17 cellular contexts compared by ENCODE assay signal in the genomic region with DNA sequence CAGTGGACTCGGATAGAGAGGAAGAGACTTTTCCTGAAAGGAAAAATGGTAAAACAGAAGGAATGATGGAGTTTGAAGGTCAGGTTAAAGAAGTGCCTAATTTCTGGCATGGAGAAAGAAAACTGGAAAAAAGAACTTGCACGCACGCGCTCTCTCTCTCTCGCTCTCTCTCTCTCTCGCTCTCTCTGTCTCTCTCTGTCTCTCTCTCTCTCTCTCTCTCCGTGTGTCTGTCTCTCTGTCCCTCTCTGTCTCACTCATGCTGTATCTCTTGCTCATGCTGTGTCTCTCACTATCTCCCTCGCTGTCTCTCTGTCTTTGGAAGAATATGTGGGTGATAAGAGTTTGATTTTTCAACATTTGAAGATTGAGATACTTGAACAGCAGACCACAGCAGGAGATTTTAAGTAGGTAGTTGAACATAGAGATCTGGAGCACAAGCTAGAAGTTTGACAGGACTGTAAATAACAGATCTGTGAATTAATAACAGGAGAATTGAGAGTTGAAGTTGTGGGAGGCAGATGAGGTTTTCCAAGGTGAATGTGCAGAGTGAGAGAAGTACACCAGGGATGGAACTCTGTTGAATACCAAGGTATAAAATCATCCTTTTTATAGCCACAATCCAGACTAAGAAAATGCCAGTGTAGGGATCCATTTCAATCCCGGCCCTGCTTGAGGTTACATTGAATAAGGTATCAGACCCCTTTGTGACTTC. TPM values are rescaled to one million over a fixed set of nuclear protein-coding genes. Genes with fewer than 3 reads are reported as not detected.
A peak's percentile ranks its signal among the peaks of the same experiment; 100 is the strongest.
DNase-seq lines count a peak whose midpoint lies in the region; ATAC-seq and FAIRE-seq lines count a peak whose summit lies in the region.
"Had no signal": no experiment of that assay in that cellular context is flagged by ENCODE, and none has a peak within 500 bp of the region (broad histone marks: within the 10 kb centered on the region; RNA-seq: fewer than 3 reads in every experiment).

No MANE protein-coding gene starts in this region.

- no peaks in the 10 kb centered on the region for H3K4me1 ChIP-seq in mesendoderm (ENCODE audit: control insufficient read depth, low read depth, low read length)
- H3K4me1 ChIP-seq: colonic mucosa had no signal

- H3K56ac ChIP-seq in mesendoderm (ENCODE audit: low read length), result no peak overlapping the region

- H3K27ac Mint-ChIP-seq in activated CD4-positive, alpha-beta T cell treated with anti-CD3 and anti-CD28 coated beads, Interleukin-2, amount 10 ng/mL, durations not matched to agents 24 days and 14 days, result peak overlapping the region; percentile 1
- peak overlapping the region; percentile 13 to 77 (median 53) for H3K27ac Mint-ChIP-seq in naive thymus-derived CD8-positive, alpha-beta T cell

- H2BK5ac ChIP-seq in mesendoderm (ENCODE audit: low read length), result no peak overlapping the region

- no peak overlapping the region for H4K8ac ChIP-seq in mesendoderm (ENCODE audit: low read depth, low read length)

- FAIRE-seq in GM18507 (lab: Jason Lieb, UNC), result peak; percentile 74
- FAIRE-seq: A204.1 had no signal

- no peaks in the 10 kb centered on the region for H3K27me3 ChIP-seq in mesendoderm (ENCODE audit: insufficient read depth, low read length, poor library complexity)
- H3K27me3 ChIP-seq: colonic mucosa, esophagus muscularis mucosa, suprapubic skin had no signal

- ATAC-seq in naive thymus-derived CD8-positive, alpha-beta T cell, result no peak
- no peak for ATAC-seq in GM21825 (IDR thresholded peaks at IDR 0.05; ENCODE audit: unreplicated experiment)
- ATAC-seq in HG02763 (IDR thresholded peaks at IDR 0.05; ENCODE audit: unreplicated experiment), result no peak

- H3K27me3 Mint-ChIP-seq in activated CD4-positive, alpha-beta T cell treated with anti-CD3 and anti-CD28 coated beads, Interleukin-2, amount 10 ng/mL, durations not matched to agents 24 days and 14 days, result no peaks in the 10 kb centered on the region
- no peaks in the 10 kb centered on the region for H3K27me3 Mint-ChIP-seq in naive thymus-derived CD8-positive, alpha-beta T cell

- no CpG with 5 or more reads among the region's 9 CpGs for WGBS in mesendoderm (ENCODE audit: extremely low coverage, insufficient coverage, low lambda C conversion rate)

- H3K9me3 Mint-ChIP-seq in activated CD4-positive, alpha-beta T cell treated with anti-CD3 and anti-CD28 coated beads, Interleukin-2, amount 10 ng/mL, durations not matched to agents 24 days and 14 days, result peaks cover 3% of the 10 kb centered on the region
- no peaks in the 10 kb centered on the region for H3K9me3 Mint-ChIP-seq in naive thymus-derived CD8-positive, alpha-beta T cell

- no peak overlapping the region for H3K18ac ChIP-seq in mesendoderm (ENCODE audit: low read length)

- H3K36me3 Mint-ChIP-seq in activated CD4-positive, alpha-beta T cell treated with anti-CD3 and anti-CD28 coated beads, Interleukin-2, amount 10 ng/mL, durations not matched to agents 24 days and 14 days (ENCODE audit: low read depth), result peaks cover 16% of the 10 kb centered on the region
- peaks cover 0 to 10% (median 0%) of the 10 kb centered on the region in 3 donors for H3K36me3 Mint-ChIP-seq in naive thymus-derived CD8-positive, alpha-beta T cell

- H3K79me2 ChIP-seq in mesendoderm (ENCODE audit: control insufficient read depth, insufficient read depth, low read length), result no peaks in the 10 kb centered on the region

- no peak overlapping the region for H3K23ac ChIP-seq in mesendoderm (ENCODE audit: low read length)

- no peak overlapping the region for H3K9ac ChIP-seq in mesendoderm (ENCODE audit: low read length)

- H2BK15ac ChIP-seq in mesendoderm (replicated peaks; ENCODE audit: low read depth), result no peak overlapping the region

- POLR2A ChIA-PET in naive thymus-derived CD8-positive, alpha-beta T cell (lab: Charles Lee), result no interaction called here

- no peak overlapping the region for H3K4me3 Mint-ChIP-seq in activated CD4-positive, alpha-beta T cell treated with anti-CD3 and anti-CD28 coated beads, Interleukin-2, amount 10 ng/mL, durations not matched to agents 24 days and 14 days
- H3K4me3 Mint-ChIP-seq in naive thymus-derived CD8-positive, alpha-beta T cell, result peak overlapping the region in 5 of 10 donors; percentile 2 to 31 (median 9)

- no peaks in the 10 kb centered on the region for H3K36me3 ChIP-seq in mesendoderm (ENCODE audit: control insufficient read depth, insufficient read depth, low read length)
- H3K36me3 ChIP-seq: colonic mucosa, esophagus muscularis mucosa, suprapubic skin had no signal

- H3K79me1 ChIP-seq in mesendoderm (ENCODE audit: low read length), result peaks cover 6% of the 10 kb centered on the region

- H2BK120ac ChIP-seq in mesendoderm (ENCODE audit: low read depth, low read length), result no peak overlapping the region

- intact Hi-C loops in activated CD4-positive, alpha-beta T cell treated with anti-CD3 and anti-CD28 coated beads, Interleukin-2, amount 10 ng/mL, durations not matched to agents 24 days and 14 days (cut with micrococcal nuclease), result no loop called here

- no peak overlapping the region for H3K4me3 ChIP-seq in mesendoderm (ENCODE audit: low read length)
- H3K4me3 ChIP-seq: colonic mucosa, esophagus muscularis mucosa, lung, PC-9, suprapubic skin had no signal

- H3K4me1 Mint-ChIP-seq in activated CD4-positive, alpha-beta T cell treated with anti-CD3 and anti-CD28 coated beads, Interleukin-2, amount 10 ng/mL, durations not matched to agents 24 days and 14 days, result peaks cover 38% of the 10 kb centered on the region
- H3K4me1 Mint-ChIP-seq in naive thymus-derived CD8-positive, alpha-beta T cell, result peaks cover 33 to 82% (median 76%) of the 10 kb centered on the region in 4 donors

- no peak overlapping the region for H3K27ac ChIP-seq in mesendoderm (ENCODE audit: low read depth, low read length)
- H3K27ac ChIP-seq: colonic mucosa, esophagus muscularis mucosa, PC-9, suprapubic skin had no signal

- no peak for DNase-seq in activated CD4-positive, alpha-beta T cell treated with anti-CD3 and anti-CD28 coated beads, Interleukin-2, amount 10 ng/mL, durations not matched to agents 24 days and 14 days
- DNase-seq in activated CD4-positive, alpha-beta T cell treated with anti-CD3 and anti-CD28 coated beads for 1 hour, result no peak
- DNase-seq in GM18507 (ENCODE audit: extremely low spot score, insufficient read length, low read depth) (no peak), astrocyte of the hippocampus (ENCODE audit: low read depth, low spot score) (peak; percentile 14), mesendoderm (no peak)
- DNase-seq in naive thymus-derived CD8-positive, alpha-beta T cell, result no peak
- DNase-seq: colonic mucosa; NCI-H1436; NCI-H510A; PC-9; stimulated activated CD4-positive, alpha-beta T cell treated with anti-CD3 and anti-CD28 coated beads, Interleukin-12 subunit alpha, Interleukin-12 subunit beta, amount 100 ng/mL, for 4 hours had no signal

- no peak overlapping the region for H2AK5ac ChIP-seq in mesendoderm (ENCODE audit: low read length)

- no peak overlapping the region for H3K4ac ChIP-seq in mesendoderm (ENCODE audit: low read depth, low read length)

- H4K5ac ChIP-seq in mesendoderm (ENCODE audit: low read length), result no peak overlapping the region

- no peak overlapping the region for H3K4me2 ChIP-seq in mesendoderm (ENCODE audit: low read length)
- H3K4me2 ChIP-seq: PC-9 had no signal

RNA-seq across cellular contexts. Expression of gene ADD3, which starts 33.1 kb away (rescaled TPM):
- 28.4 and 28.9 TPM in 2 replicates for total RNA-seq in activated CD4-positive, alpha-beta T cell treated with anti-CD3 and anti-CD28 coated beads, Interleukin-2, amount 10 ng/mL, durations not matched to agents 24 days and 14 days
- total RNA-seq in naive thymus-derived CD8-positive, alpha-beta T cell, result 100 to 1,000 TPM; 332 to 358 TPM
- polyA plus RNA-seq in naive thymus-derived CD8-positive, alpha-beta T cell, result 100 to 1,000 TPM; 356 to 405 (median 359) TPM
- 46.8 TPM for polyA plus RNA-seq in mesendoderm (2013, experiment 1 of 2)
- polyA plus RNA-seq in mesendoderm (2013, experiment 2 of 2), result 50.0 TPM

Comparison
In these comparisons a context has a peak if more than half of its experiments do, and no peak if none do; other contexts are left out.
1. RNA of gene ADD3, which starts 33.1 kb away (total RNA-seq): 332 to 358 TPM in naive thymus-derived CD8-positive, alpha-beta T cell; 28.4 to 28.9 TPM in activated CD4-positive, alpha-beta T cell treated with anti-CD3 and anti-CD28 coated beads, Interleukin-2, amount 10 ng/mL, durations not matched to agents 24 days and 14 days; every median in the first group is over 10 times any median in the second.